Comparison of ENCODE assay signal across 8 cellular contexts in genomic region chr16:30063893-30064745, GRCh38.
DNase-seq lines count a peak whose midpoint lies in the region; ATAC-seq and TF ChIP-seq lines count a peak whose summit lies in the region.

No MANE protein-coding gene starts in this region.

- peak overlapping the region; percentile 88 to 97 (median 93) for H3K9ac ChIP-seq in BLaER1 treated with 17β-estradiol and CSF1 and Interleukin-3, amounts not matched to agents 10 nM and 100 nM

- H4K20me1 ChIP-seq in BLaER1 treated with 17β-estradiol and CSF1 and Interleukin-3, amounts not matched to agents 10 nM and 100 nM, result peaks cover 34 to 35% (median 35%) of the 10 kb centered on the region in 11 experiments

- DNase-seq in GM20000 (ENCODE audit: low spot score), result peak; percentile 84
- DNase-seq in NCI-H1694 (lab: John Stamatoyannopoulos, UW), result peak; percentile 28
- DNase-seq in central memory CD4-positive, alpha-beta T cell, result peak; percentile 64
- DNase-seq in kidney tubule cell (ENCODE audit: low spot score), result peak; percentile 71
- peak; percentile 53 to 64 for DNase-seq in stimulated activated CD4-positive, alpha-beta T cell treated with anti-CD3 and anti-CD28 coated beads, Interleukin-15, amount 100 ng/mL, for 48 hours (ENCODE audit: low read depth in 2 of 2)

- no peak for ATAC-seq in GM19455 (IDR thresholded peaks at IDR 0.05; ENCODE audit: unreplicated experiment)

- peaks cover 39 to 59% (median 52%) of the 10 kb centered on the region in 10 experiments for H3K4me1 ChIP-seq in BLaER1 treated with 17β-estradiol and CSF1 and Interleukin-3, amounts not matched to agents 10 nM and 100 nM

- H3K36me3 ChIP-seq in BLaER1 treated with 17β-estradiol and CSF1 and Interleukin-3, amounts not matched to agents 10 nM and 100 nM, result peaks cover 32 to 44% (median 39%) of the 10 kb centered on the region in 11 experiments

- H3K4me3 ChIP-seq in BLaER1 treated with 17β-estradiol and CSF1 and Interleukin-3, amounts not matched to agents 10 nM and 100 nM, result peak overlapping the region; percentile 86 to 99 (median 98)
- H3K4me3 ChIP-seq in WI38 (ENCODE audit: low read depth, low read length), result peak overlapping the region; percentile 61

- no peaks in the 10 kb centered on the region for H3K9me3 ChIP-seq in BLaER1 treated with 17β-estradiol and CSF1 and Interleukin-3, amounts not matched to agents 10 nM and 100 nM (replicated peaks in 1 of 11)

- peak overlapping the region; percentile 88 to 99 (median 94) for H3K4me2 ChIP-seq in BLaER1 treated with 17β-estradiol and CSF1 and Interleukin-3, amounts not matched to agents 10 nM and 100 nM

- H3K27me3 ChIP-seq in BLaER1 treated with 17β-estradiol and CSF1 and Interleukin-3, amounts not matched to agents 10 nM and 100 nM, result no peaks in the 10 kb centered on the region

- TF ChIP-seq CTCF in GM20000 (IDR thresholded peaks at IDR 0.05; ENCODE audit: extremely low read depth, missing control alignments) (peak; percentile 36), WI38 (IDR thresholded peaks at IDR 0.05; ENCODE audit: low read depth, low read length) (no peak)

- peak overlapping the region; percentile 70 to 98 (median 94) for H3K27ac ChIP-seq in BLaER1 treated with 17β-estradiol and CSF1 and Interleukin-3, amounts not matched to agents 10 nM and 100 nM

Comparison
In these comparisons a context has a peak if more than half of its experiments do, and no peak if none do; other contexts are left out.
1. DNase-seq: peak in every context shown above with its lines; median percentile 84 in GM20000; 71 in kidney tubule cell; 64 in central memory CD4-positive, alpha-beta T cell; 58 in stimulated activated CD4-positive, alpha-beta T cell treated with anti-CD3 and anti-CD28 coated beads, Interleukin-15, amount 100 ng/mL, for 48 hours; 28 in NCI-H1694.